ENCODE assay signal across 35 cellular contexts in genomic region chr10:63622097-63622496, GRCh38.
"Had no signal": no experiment of that assay in that cellular context is flagged by ENCODE, and none has a peak within 500 bp of the region (broad histone marks: within the 10 kb centered on the region; RNA-seq: fewer than 3 reads in every experiment).

No MANE protein-coding gene starts in this region.

- H3K27me3 Mint-ChIP-seq: activated CD4-positive, alpha-beta memory T cell treated with anti-CD3 and anti-CD28 coated beads, Interleukin-2, amount 10 ng/mL, durations not matched to agents 7 days and 5 days; activated CD8-positive, alpha-beta memory T cell treated with anti-CD3 and anti-CD28 coated beads, Interleukin-2, amount 10 ng/mL, durations not matched to agents 7 days and 5 days; activated naive CD4-positive, alpha-beta T cell treated with anti-CD3 and anti-CD28 coated beads, Interleukin-2, amount 10 ng/mL, durations not matched to agents 7 days and 5 days; activated naive CD8-positive, alpha-beta T cell; activated naive CD8-positive, alpha-beta T cell treated with anti-CD3 and anti-CD28 coated beads, Interleukin-2, amount 50 U/mL, for 24 hours had no signal

- H3K4me2 ChIP-seq: PC-9 had no signal

- H3K27ac Mint-ChIP-seq: activated CD4-positive, alpha-beta memory T cell treated with anti-CD3 and anti-CD28 coated beads, Interleukin-2, amount 10 ng/mL, durations not matched to agents 7 days and 5 days; activated CD8-positive, alpha-beta memory T cell treated with anti-CD3 and anti-CD28 coated beads, Interleukin-2, amount 10 ng/mL, durations not matched to agents 7 days and 5 days; activated naive CD4-positive, alpha-beta T cell treated with anti-CD3 and anti-CD28 coated beads, Interleukin-2, amount 10 ng/mL, durations not matched to agents 7 days and 5 days; activated naive CD8-positive, alpha-beta T cell; activated naive CD8-positive, alpha-beta T cell treated with anti-CD3 and anti-CD28 coated beads, Interleukin-2, amount 50 U/mL, for 24 hours had no signal

- H2AFZ ChIP-seq: PC-9 had no signal

- H3K36me3 ChIP-seq: brain microvascular endothelial cell, WERI-Rb-1 had no signal

- DNase-seq: activated CD4-positive, alpha-beta memory T cell treated with anti-CD3 and anti-CD28 coated beads, Interleukin-2, amount 10 ng/mL, durations not matched to agents 7 days and 5 days; activated CD4-positive, alpha-beta T cell treated with anti-CD3 and anti-CD28 coated beads for 1 hour; activated CD4-positive, alpha-beta T cell treated with anti-CD3 and anti-CD28 coated beads for 48 hours; activated CD4-positive, CD25-positive, alpha-beta regulatory T cell; activated CD8-positive, alpha-beta memory T cell treated with anti-CD3 and anti-CD28 coated beads for 24 hours; activated CD8-positive, alpha-beta memory T cell treated with anti-CD3 and anti-CD28 coated beads, Interleukin-2, amount 10 ng/mL, durations not matched to agents 7 days and 5 days; activated CD8-positive, alpha-beta memory T cell treated with anti-CD3 and anti-CD28 coated beads, Interleukin-2, amount 50 U/mL, for 48 hours; activated effector memory CD4-positive, alpha-beta T cell treated with Interleukin-2 at 50 U/mL for 16 hours; activated naive CD4-positive, alpha-beta T cell treated with anti-CD3 and anti-CD28 coated beads, Interleukin-2, amount 10 ng/mL, durations not matched to agents 7 days and 5 days; activated naive CD8-positive, alpha-beta T cell treated with anti-CD3 and anti-CD28 coated beads, Interleukin-2, amount 50 U/mL, for 24 hours; activated T-cell treated with anti-CD3 and anti-CD28 coated beads, Interleukin-2, amount 50 U/mL, for 48 hours; anterior cingulate cortex; brain microvascular endothelial cell; central memory CD4-positive, alpha-beta T cell; MG63; NCI-H1048; NCI-H1105 treated with DMSO at 0.1 percent for 48 hours; NCI-H1436; NCI-H1694; NCI-H1930; NCI-H2081 treated with DMSO at 0.1 percent for 48 hours; NCI-H226; NCI-H446 treated with DMSO at 0.1 percent for 48 hours; NCI-H524 treated with DMSO at 0.1 percent for 48 hours; NCI-H748 treated with DMSO at 0.1 percent for 48 hours; NK-92 treated with Interleukin-12 subunit alpha and Interleukin-12 subunit beta, amount 100 ng/mL, for 24 hours; PC-9; Right ventricle myocardium superior; SW 1271; T-helper 1 cell; T-helper 2 cell; T-helper 9 cell; WERI-Rb-1 had no signal

- H3K27ac ChIP-seq: brain microvascular endothelial cell, PC-9, RWPE1, WERI-Rb-1 had no signal

- H3K27me3 ChIP-seq: brain microvascular endothelial cell, MG63 had no signal

- H3K4me1 Mint-ChIP-seq: activated CD4-positive, alpha-beta memory T cell treated with anti-CD3 and anti-CD28 coated beads, Interleukin-2, amount 10 ng/mL, durations not matched to agents 7 days and 5 days; activated naive CD8-positive, alpha-beta T cell treated with anti-CD3 and anti-CD28 coated beads, Interleukin-2, amount 50 U/mL, for 24 hours had no signal

- H3K4me3 Mint-ChIP-seq: activated CD4-positive, alpha-beta memory T cell treated with anti-CD3 and anti-CD28 coated beads, Interleukin-2, amount 10 ng/mL, durations not matched to agents 7 days and 5 days; activated CD8-positive, alpha-beta memory T cell treated with anti-CD3 and anti-CD28 coated beads, Interleukin-2, amount 10 ng/mL, durations not matched to agents 7 days and 5 days; activated naive CD4-positive, alpha-beta T cell treated with anti-CD3 and anti-CD28 coated beads, Interleukin-2, amount 10 ng/mL, durations not matched to agents 7 days and 5 days; activated naive CD8-positive, alpha-beta T cell; activated naive CD8-positive, alpha-beta T cell treated with anti-CD3 and anti-CD28 coated beads, Interleukin-2, amount 50 U/mL, for 24 hours had no signal

- H3K9me3 Mint-ChIP-seq: activated CD4-positive, alpha-beta memory T cell treated with anti-CD3 and anti-CD28 coated beads, Interleukin-2, amount 10 ng/mL, durations not matched to agents 7 days and 5 days; activated naive CD4-positive, alpha-beta T cell treated with anti-CD3 and anti-CD28 coated beads, Interleukin-2, amount 10 ng/mL, durations not matched to agents 7 days and 5 days; activated naive CD8-positive, alpha-beta T cell treated with anti-CD3 and anti-CD28 coated beads, Interleukin-2, amount 50 U/mL, for 24 hours had no signal

- H3K4me3 ChIP-seq: MG63, PC-9 had no signal

- ATAC-seq: activated CD8-positive, alpha-beta memory T cell treated with anti-CD3 and anti-CD28 coated beads, Interleukin-2, amount 10 ng/mL, durations not matched to agents 7 days and 5 days; activated naive CD8-positive, alpha-beta T cell treated with anti-CD3 and anti-CD28 coated beads, Interleukin-2, amount 50 U/mL, for 24 hours had no signal

- H3K9me3 ChIP-seq: MG63 had no signal
